Comparison of ENCODE assay signal across 15 cellular contexts in the genomic region with DNA sequence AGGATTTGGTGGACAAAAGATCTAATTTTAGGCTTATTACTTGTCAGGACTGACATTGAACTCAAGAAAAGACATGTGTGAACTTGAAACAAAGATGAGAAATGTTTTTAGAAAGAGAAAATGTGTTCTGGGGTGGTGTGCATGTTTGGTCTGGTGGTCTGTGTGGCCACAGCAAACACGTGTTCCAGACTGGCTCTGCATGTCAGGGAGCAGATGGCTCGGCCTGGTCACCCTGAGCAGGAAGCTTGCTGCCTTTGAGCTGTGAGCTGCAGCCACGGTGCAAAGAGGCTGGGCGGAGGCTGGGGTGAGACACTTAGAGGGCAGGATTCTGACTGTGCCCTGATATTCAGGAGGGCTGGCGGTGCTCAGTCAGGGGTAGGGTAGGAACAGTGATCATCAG.
"Had no signal": no experiment of that assay in that cellular context is flagged by ENCODE, and none has a peak within 500 bp of the region (broad histone marks: within the 10 kb centered on the region; RNA-seq: fewer than 3 reads in every experiment).

No MANE protein-coding gene starts in this region.

- H3K4me3 ChIP-seq: body of pancreas, gastroesophageal sphincter, lung, thyroid gland, uterus had no signal

- DNase-seq: activated CD4-positive, alpha-beta T cell treated with anti-CD3 and anti-CD28 coated beads for 4 hours; activated CD8-positive, alpha-beta memory T cell treated with anti-CD3 and anti-CD28 coated beads, Interleukin-2, amount 50 U/mL, for 4 hours; activated CD8-positive, alpha-beta T cell treated with anti-CD3 and anti-CD28 coated beads, Interleukin-2, amount 10 ng/mL, durations not matched to agents 7 days and 5 days; activated gamma-delta T cell treated with Interleukin-2 at 50 U/mL for 16 hours; activated T-cell treated with anti-CD3 and anti-CD28 coated beads, Interleukin-2, amount 50 U/mL, for 72 hours; amniotic stem cell; body of pancreas; midbrain; naive B cell; thyroid gland; uterus had no signal

- H3K9ac ChIP-seq: parathyroid adenoma had no signal

- H3K27me3 ChIP-seq: body of pancreas, gastroesophageal sphincter, thyroid gland, uterus had no signal

- H3K4me1 ChIP-seq: body of pancreas, parathyroid adenoma, uterus had no signal

- H3K27ac ChIP-seq: body of pancreas, gastroesophageal sphincter, parathyroid adenoma, thyroid gland, uterus had no signal

- H3K36me3 ChIP-seq: gastroesophageal sphincter, thyroid gland, uterus had no signal

- H3K9me3 ChIP-seq: body of pancreas, gastroesophageal sphincter, thyroid gland, uterus had no signal

- ATAC-seq: activated CD8-positive, alpha-beta T cell treated with anti-CD3 and anti-CD28 coated beads, Interleukin-2, amount 10 ng/mL, durations not matched to agents 7 days and 5 days; activated T-cell treated with anti-CD3 and anti-CD28 coated beads, Interleukin-2, amount 50 U/mL, for 72 hours; body of pancreas; gastroesophageal sphincter; stimulated activated memory B cell treated with anti-CD40 and anti-IgM and Interleukin-4, amounts not matched to agents 10 μg/mL and 1 μg/mL and 100 μg/mL, for 72 hours had no signal
